ENCODE assay signal across 1 cellular context in genomic region chr13:109816979-109817275, GRCh38.
TF ChIP-seq lines count a peak whose summit lies in the region.

No MANE protein-coding gene starts in this region.

TF ChIP-seq in H1, 55 proteins besides CTCF, POLR2A, EP300 and RAD21:
- no peak for TF ChIP-seq TAF7 (optimal IDR thresholded peaks at IDR 0.05; ENCODE audit: borderline replicate concordance, low read depth, low read length)
- TF ChIP-seq TBP (IDR thresholded peaks at IDR 0.05; ENCODE audit: low read depth, low read length): no peak
- no peak for TF ChIP-seq SIRT6 (IDR thresholded peaks at IDR 0.05; ENCODE audit: low read length)
- TF ChIP-seq TEAD4 (IDR thresholded peaks at IDR 0.05; ENCODE audit: low read depth, low read length): no peak
- TF ChIP-seq YY1 (IDR thresholded peaks at IDR 0.05; ENCODE audit: low read depth, low read length): no peak
- no peak for TF ChIP-seq SP4 (IDR thresholded peaks at IDR 0.05; ENCODE audit: low read length)
- TF ChIP-seq JUND (IDR thresholded peaks at IDR 0.05; ENCODE audit: low read length): no peak
- TF ChIP-seq, protein P1, sequence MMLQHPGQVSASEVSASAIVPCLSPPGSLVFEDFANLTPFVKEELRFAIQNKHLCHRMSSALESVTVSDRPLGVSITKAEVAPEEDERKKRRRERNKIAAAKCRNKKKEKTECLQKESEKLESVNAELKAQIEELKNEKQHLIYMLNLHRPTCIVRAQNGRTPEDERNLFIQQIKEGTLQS (IDR thresholded peaks at IDR 0.05; ENCODE audit: insufficient read depth, low read depth, low read length): no peak
- TF ChIP-seq BCL11A (IDR thresholded peaks at IDR 0.05; ENCODE audit: low read depth in 2 of 2, low read length in 2 of 2): no peak
- TF ChIP-seq BRCA1 (IDR thresholded peaks at IDR 0.05; ENCODE audit: low read depth, low read length): no peak
- TF ChIP-seq CHD1 (IDR thresholded peaks at IDR 0.05; ENCODE audit: low read depth, low read length): no peak
- no peak for TF ChIP-seq CEBPB (IDR thresholded peaks at IDR 0.05; ENCODE audit: low read depth, low read length)
- TF ChIP-seq CHD7 (IDR thresholded peaks at IDR 0.05; ENCODE audit: insufficient replicate concordance, low read length): no peak
- no peak for TF ChIP-seq TAF1 (IDR thresholded peaks at IDR 0.05; ENCODE audit: low read depth, low read length)
- no peak for TF ChIP-seq KDM1A (IDR thresholded peaks at IDR 0.05; ENCODE audit: borderline replicate concordance, low read length)
- TF ChIP-seq JUN (IDR thresholded peaks at IDR 0.05; ENCODE audit: low read depth, low read length): no peak
- no peak for TF ChIP-seq CBX5 (IDR thresholded peaks at IDR 0.05; ENCODE audit: low read depth, low read length)
- no peak for TF ChIP-seq CREB1 (IDR thresholded peaks at IDR 0.05)
- TF ChIP-seq SP1 (IDR thresholded peaks at IDR 0.05; ENCODE audit: low read depth, low read length): no peak
- no peak for TF ChIP-seq HDAC6 (IDR thresholded peaks at IDR 0.05; ENCODE audit: low read depth, low read length)
